In genomic region chr1:41898191-41898713, GRCh38 we compare ENCODE assay signal across 8 cellular contexts. TPM values are rescaled to one million over a fixed set of nuclear protein-coding genes. Genes with fewer than 3 reads are reported as not detected.
DNase-seq lines count a peak whose midpoint lies in the region; ATAC-seq, FAIRE-seq and TF ChIP-seq lines count a peak whose summit lies in the region.

No MANE protein-coding gene starts in this region.

- no peak overlapping the region for H3K27ac ChIP-seq in HCT116 (ENCODE audit: low read depth, low read length)

- H3K9me2 ChIP-seq in HCT116 (ENCODE audit: insufficient read depth) = no peaks in the 10 kb centered on the region

- H3K4me1 ChIP-seq in HCT116 (ENCODE audit: control insufficient read depth in 1 of 2, insufficient read depth in 2 of 2, low read length in 2 of 2) (peaks cover 35 to 66% of the 10 kb centered on the region in 2 experiments), HAP-1 (no peaks in the 10 kb centered on the region)

- POLR2A ChIA-PET in HCT116 (lab: Charles Lee) = no interaction called here

- TF ChIP-seq RAD21 in HCT116 (IDR thresholded peaks at IDR 0.05; ENCODE audit: low read depth) = no peak

- intact Hi-C loops in HCT116 (cut with micrococcal nuclease) = no loop called here

- H3K27me3 ChIP-seq in HCT116 (ENCODE audit: insufficient read depth, low read length) = no peaks in the 10 kb centered on the region
- H3K27me3 ChIP-seq in HAP-1 (ENCODE audit: low read depth) = no peaks in the 10 kb centered on the region

- H3K9ac ChIP-seq in HCT116 (ENCODE audit: low read length) = no peak overlapping the region

- H3K4me3 ChIP-seq in HCT116 (replicated peaks in 1 of 2; ENCODE audit: low read depth in 1 of 2, low read length in 2 of 2) (no peak overlapping the region), HAP-1 (no peak overlapping the region)

- TF ChIP-seq POLR2A in HCT116 (IDR thresholded peaks at IDR 0.05; ENCODE audit: borderline replicate concordance, extremely low read depth, insufficient read depth, insufficient read length) = no peak
- no peak for TF ChIP-seq POLR2A in H54 (IDR thresholded peaks at IDR 0.05; ENCODE audit: low read depth, low read length)

- H3K79me2 ChIP-seq in HCT116 (ENCODE audit: insufficient read depth, low read length) = no peaks in the 10 kb centered on the region

- FAIRE-seq in H54 (lab: Jason Lieb, UNC) = no peak

- DNase-seq in HCT116 (ENCODE audit: low read depth, low spot score) (no peak), H54 (ENCODE audit: insufficient read length, low spot score) (no peak), cortex of kidney (lab: John Stamatoyannopoulos, UW) (no peak), HAP-1 (ENCODE audit: low spot score in 2 of 2) (no peak), NCI-H82 treated with DMSO at 0.1 percent for 48 hours (lab: John Stamatoyannopoulos, UW; ENCODE audit: unreplicated experiment) (no peak)
- DNase-seq in activated CD4-positive, alpha-beta T cell treated with anti-CD3 and anti-CD28 coated beads for 1 hour = peak; percentile 37
- peak; percentile 34 for DNase-seq in effector CD8-positive, alpha-beta T cell (lab: John Stamatoyannopoulos, UW)
- peak; percentile 22 to 63 (median 42) for DNase-seq in stimulated activated CD4-positive, alpha-beta T cell treated with anti-CD3 and anti-CD28 coated beads, Interleukin-1b, Interleukin-23, amount 100 ng/mL, for 24 hours (ENCODE audit: low read depth in 4 of 4, low spot score in 1 of 4)

- in situ Hi-C loops in HAP-1 (cut with MboI; ENCODE audit: low sequenced_read_pairs) = no loop called here

- CTCF ChIA-PET in HCT116 (lab: Charles Lee) = no interaction called here

- H3K4me2 ChIP-seq in HCT116 (ENCODE audit: low read length) = peak overlapping the region; percentile 9; the same call in 1 of the 2 replicates

- ATAC-seq in HCT116 = no peak

- TF ChIP-seq CTCF in HCT116 (IDR thresholded peaks at IDR 0.05 in 2 of 3, conservative IDR thresholded peaks at IDR 0.05 in 1 of 3; ENCODE audit: borderline replicate concordance in 1 of 3, insufficient read depth in 1 of 3, low read depth in 2 of 3, low read length in 2 of 3) = no peak

- H3K9me3 ChIP-seq in HCT116 (ENCODE audit: control insufficient read depth in 1 of 2, insufficient read depth in 1 of 2, low read depth in 1 of 2, low read length in 2 of 2) (no peaks in the 10 kb centered on the region), HAP-1 (no peaks in the 10 kb centered on the region)

- no peaks in the 10 kb centered on the region for H3K36me3 ChIP-seq in HCT116 (ENCODE audit: control insufficient read depth in 1 of 2, insufficient read depth in 2 of 2, low read length in 2 of 2)
- H3K36me3 ChIP-seq in HAP-1 (replicated peaks) = no peaks in the 10 kb centered on the region

- H2AFZ ChIP-seq in HCT116 (ENCODE audit: low read depth, low read length, poor library complexity, severe bottlenecking) = no peak overlapping the region

- RAD21 ChIA-PET in HCT116 (lab: Charles Lee; ENCODE audit: low non-redundant PET in 1 of 2, low total read pairs in 2 of 2, uncharacterized antibody in 2 of 2, unreplicated experiment in 2 of 2) = no interaction called here

- BruUV-seq in HCT116 (replicated peaks; lab: Mats Ljungman, UMichigan) = no TSS peak

- no peaks in the 10 kb centered on the region for H4K20me1 ChIP-seq in HCT116 (ENCODE audit: insufficient read depth)

TF ChIP-seq in HCT116, 20 proteins besides CTCF, POLR2A, EP300 and RAD21:
- no peak for TF ChIP-seq CEBPB (IDR thresholded peaks at IDR 0.05; ENCODE audit: low read depth)
TF ChIP-seq in HCT116: peak in this region for 0.

RNA-seq across cellular contexts. Expression of gene HIVEP3, which starts 20.5 kb away (rescaled TPM):
- 7.1 TPM for total RNA-seq in HCT116 (2021; ENCODE audit: unreplicated experiment)
- polyA plus RNA-seq in HCT116 (2012) = 4.2 and 6.0 TPM in 2 replicates

Comparison
In these comparisons a context has a peak if more than half of its experiments do, and no peak if none do; other contexts are left out.
1. DNase-seq: peak in activated CD4-positive, alpha-beta T cell treated with anti-CD3 and anti-CD28 coated beads for 1 hour (single experiment), effector CD8-positive, alpha-beta T cell (single experiment) and stimulated activated CD4-positive, alpha-beta T cell treated with anti-CD3 and anti-CD28 coated beads, Interleukin-1b, Interleukin-23, amount 100 ng/mL, for 24 hours (4 of 4); none in HCT116 (single experiment), H54 (single experiment), cortex of kidney (single experiment), HAP-1 (0 of 2) and NCI-H82 treated with DMSO at 0.1 percent for 48 hours (single experiment).